Comparison of ENCODE assay signal across 1 cellular context in genomic region chr16:70454221-70455034, GRCh38.
TF ChIP-seq lines count a peak whose summit lies in the region.

Gene FCSK, plus strand, starts transcription at chr16:70454595. Its CDS starts 8,596 bp downstream, at chr16:70463191.

TF ChIP-seq in K562, 482 proteins besides CTCF, POLR2A, EP300 and RAD21 (continued from another document and continues in another):
- TF ChIP-seq HMGXB4 (CRISPR knock-in tag; IDR thresholded peaks at IDR 0.05) (0 out of 2 replicates have a peak, but pooled peaks have one; percentile 49), HNRNPL (IDR thresholded peaks at IDR 0.05; ENCODE audit: low read depth, low read length) (0 out of 2 replicates have a peak, but pooled peaks have one; percentile 30), KDM1A (IDR thresholded peaks at IDR 0.05) (no peak), HNRNPLL (IDR thresholded peaks at IDR 0.05; ENCODE audit: low read depth, low read length, poor library complexity, severe bottlenecking) (peak; percentile 99), MCM5 (IDR thresholded peaks at IDR 0.05; ENCODE audit: low read depth) (no peak), ZNF766 (CRISPR knock-in tag; conservative IDR thresholded peaks at IDR 0.05) (peak; percentile 91), SRSF1 (IDR thresholded peaks at IDR 0.05; ENCODE audit: low read depth, low read length) (0 out of 2 replicates have a peak, but pooled peaks have one; percentile 54), NR2C2 (CRISPR knock-in tag; IDR thresholded peaks at IDR 0.05) (0 out of 2 replicates have a peak, but pooled peaks have one; percentile 41), NR2C2 (tag; IDR thresholded peaks at IDR 0.05) (peak; percentile 91), RBFOX2 (IDR thresholded peaks at IDR 0.05; ENCODE audit: low read depth, low read length) (peak; percentile 72), EGR1 (conservative IDR thresholded peaks at IDR 0.05) (peak; percentile 80), NEUROD1 (IDR thresholded peaks at IDR 0.05; ENCODE audit: borderline replicate concordance, low read depth, low read length, partially characterized antibody) (peak; percentile 69), PHF20 (IDR thresholded peaks at IDR 0.05; ENCODE audit: partially characterized antibody) (peak; percentile 34), RFX5 (IDR thresholded peaks at IDR 0.05; ENCODE audit: low read depth, low read length) (no peak), ESRRA (IDR thresholded peaks at IDR 0.05; ENCODE audit: borderline replicate concordance, low read depth) (peak; percentile 6; the same call in 1 of the 2 replicates), ZNF584 (CRISPR knock-in tag; IDR thresholded peaks at IDR 0.05; ENCODE audit: low read depth) (peak; percentile 40; the same call in 1 of the 2 replicates), ZBTB40 (IDR thresholded peaks at IDR 0.05) (0 out of 2 replicates have a peak, but pooled peaks have one; percentile 18), ZBTB40 (CRISPR knock-in tag; IDR thresholded peaks at IDR 0.05) (no peak), CXXC5 (CRISPR knock-in tag; IDR thresholded peaks at IDR 0.05) (peak; percentile 93), ATF1 (CRISPR knock-in tag; IDR thresholded peaks at IDR 0.05) (peak; percentile 55; the same call in 1 of the 2 replicates), ATF1 (tag; IDR thresholded peaks at IDR 0.05) (peak; percentile 92), ZNF165 (CRISPR knock-in tag; IDR thresholded peaks at IDR 0.05; ENCODE audit: borderline replicate concordance) (no peak), ZNF639 (CRISPR knock-in tag; conservative IDR thresholded peaks at IDR 0.05 in 1 of 2, IDR thresholded peaks at IDR 0.05 in 1 of 2) (peak in 1 of 2 experiments; percentile 74; a peak in 1 of 4 replicates), RB1 (IDR thresholded peaks at IDR 0.05; ENCODE audit: low read depth) (peak; percentile 81), NKRF (IDR thresholded peaks at IDR 0.05; ENCODE audit: borderline replicate concordance) (no peak; the same call in 1 of the 2 replicates), TOE1 (IDR thresholded peaks at IDR 0.05; ENCODE audit: borderline replicate concordance) (peak; percentile 94), TOE1 (CRISPR knock-in tag; IDR thresholded peaks at IDR 0.05; ENCODE audit: borderline replicate concordance, low read depth) (no peak), THAP12 (CRISPR knock-in tag; IDR thresholded peaks at IDR 0.05) (peak; percentile 61; the same call in 1 of the 2 replicates), CREB3L1 (IDR thresholded peaks at IDR 0.05; ENCODE audit: borderline replicate concordance, low read depth) (peak; percentile 94), CTBP1 (IDR thresholded peaks at IDR 0.05; ENCODE audit: borderline replicate concordance) (peak; percentile 39; the same call in 1 of the 2 replicates), VEZF1 (CRISPR knock-in tag; IDR thresholded peaks at IDR 0.05) (peak; percentile 53; the same call in 1 of the 2 replicates), ZFX (CRISPR knock-in tag; IDR thresholded peaks at IDR 0.05) (peak; percentile 62), JUND (IDR thresholded peaks at IDR 0.05; ENCODE audit: borderline replicate concordance, low read depth, low read length) (peak; percentile 18; the same call in 1 of the 2 replicates), JUND (tag; IDR thresholded peaks at IDR 0.05; ENCODE audit: borderline replicate concordance, low read depth, low read length) (no peak), FOXK2 (conservative IDR thresholded peaks at IDR 0.05 in 1 of 2, IDR thresholded peaks at IDR 0.05 in 1 of 2; ENCODE audit: low read depth in 2 of 2) (no peak), GABPB1 (CRISPR knock-in tag; IDR thresholded peaks at IDR 0.05) (peak; percentile 62; the same call in 1 of the 2 replicates), FOXM1 (IDR thresholded peaks at IDR 0.05; ENCODE audit: low read depth) (peak; percentile 93), FOXM1 (CRISPR knock-in tag; IDR thresholded peaks at IDR 0.05; ENCODE audit: low read depth) (no peak), ZFP91 (CRISPR knock-in tag; IDR thresholded peaks at IDR 0.05) (peak; percentile 97)
